ENCODE assay signal across 10 cellular contexts in genomic region chr7:151113344-151114150, GRCh38. TPM values are rescaled to one million over a fixed set of nuclear protein-coding genes. Genes with fewer than 3 reads are reported as not detected.
DNase-seq lines count a peak whose midpoint lies in the region; ATAC-seq and TF ChIP-seq lines count a peak whose summit lies in the region.
"Had no signal": no experiment of that assay in that cellular context is flagged by ENCODE, and none has a peak within 500 bp of the region (broad histone marks: within the 10 kb centered on the region; RNA-seq: fewer than 3 reads in every experiment).

No MANE protein-coding gene starts in this region.

- H3K27ac Mint-ChIP-seq in T-cell, result no peak overlapping the region

- H3K27ac ChIP-seq in GM23248 (peak overlapping the region; percentile 35), fibroblast of lung (ENCODE audit: insufficient read depth, low read length) (peak overlapping the region; percentile 59), coronary artery (no peak overlapping the region)

- no peaks in the 10 kb centered on the region for H3K9me3 Mint-ChIP-seq in T-cell

- peaks cover 13 to 26% (median 16%) of the 10 kb centered on the region in 3 donors for H3K4me1 Mint-ChIP-seq in T-cell

- H3K4me1 ChIP-seq in GM23248 (ENCODE audit: insufficient read depth) (peaks cover 15% of the 10 kb centered on the region), fibroblast of lung (ENCODE audit: control insufficient read depth, extremely low read depth, insufficient read depth, low read length) (peaks cover 19% of the 10 kb centered on the region)

- no peaks in the 10 kb centered on the region for H3K9me2 ChIP-seq in GM23248 (ENCODE audit: insufficient read depth)

- H3K27me3 Mint-ChIP-seq in T-cell, result peaks cover 0 to 13% of the 10 kb centered on the region in 2 donors

- H3K4me3 ChIP-seq in GM23248 (no peak overlapping the region), fibroblast of lung (replicated peaks in 1 of 4; ENCODE audit: control extremely low read depth in 1 of 4, insufficient read depth in 1 of 4, low read depth in 3 of 4, low read length in 4 of 4) (no peak overlapping the region), coronary artery (no peak overlapping the region)

- 0 out of 2 replicates have a peak overlapping the region, but pooled peaks have one; percentile 7 for H3K9ac ChIP-seq in GM23248
- no peak overlapping the region for H3K9ac ChIP-seq in fibroblast of lung (ENCODE audit: insufficient read depth, low read length)

- no peak for ATAC-seq in T-cell (replicated peaks in 1 of 4)

- H2AFZ ChIP-seq in GM23248 (no peak overlapping the region), fibroblast of lung (ENCODE audit: low read length) (no peak overlapping the region)

- CTCF ChIA-PET in T-cell (lab: Charles Lee), result interaction anchor here in 1 of 2 donors (1.4 kb wide), 1 partner anchor 150 kb away, joined by 3 read pairs; no protein-coding TSS in a partner anchor

- peak overlapping the region; percentile 41 to 43 (median 42) for H3K4me3 Mint-ChIP-seq in T-cell

- POLR2A ChIA-PET in T-cell (lab: Charles Lee), result no interaction called here

- peaks cover 17% of the 10 kb centered on the region for H3F3A ChIP-seq in GM23248 (ENCODE audit: insufficient read depth)

- in situ Hi-C loops in GM23248 (cut with MboI), result no loop called here

- H3K79me2 ChIP-seq in GM23248 (ENCODE audit: insufficient read depth), result peaks cover 75% of the 10 kb centered on the region
- peaks cover 25% of the 10 kb centered on the region for H3K79me2 ChIP-seq in fibroblast of lung (ENCODE audit: control insufficient read depth, insufficient read depth, low read length)

- 61 to 71% methylated on average over 11 to 13 of the region's 13 CpGs for WGBS in GM23248 (ENCODE audit: low coverage in 1 of 2, low lambda C conversion rate in 2 of 2, missing lambda C conversion rate in 2 of 2), 2 experiments

- no peak for TF ChIP-seq CTCF in fibroblast of lung (conservative IDR thresholded peaks at IDR 0.05 in 1 of 2, IDR thresholded peaks at IDR 0.05 in 1 of 2; ENCODE audit: low read depth in 1 of 2, low read length in 2 of 2)
- TF ChIP-seq CTCF in coronary artery (IDR thresholded peaks at IDR 0.05), result no peak

- H3K36me3 ChIP-seq in GM23248 (ENCODE audit: low read depth) (no peaks in the 10 kb centered on the region), fibroblast of lung (ENCODE audit: control insufficient read depth, insufficient read depth, low read length) (peaks cover 2% of the 10 kb centered on the region)

- H3K36me3 Mint-ChIP-seq in T-cell, result peaks cover 6% of the 10 kb centered on the region

- H3K4me2 ChIP-seq in GM23248 (ENCODE audit: unreplicated experiment), result no peak overlapping the region
- peak overlapping the region; percentile 40 for H3K4me2 ChIP-seq in fibroblast of lung (ENCODE audit: extremely low read depth, insufficient read depth, low read length)

- no peaks in the 10 kb centered on the region for H3K9me3 ChIP-seq in GM23248 (ENCODE audit: low read depth)
- no peaks in the 10 kb centered on the region for H3K9me3 ChIP-seq in fibroblast of lung (ENCODE audit: control insufficient read depth, insufficient read depth, low read depth, low read length)
- H3K9me3 ChIP-seq: sigmoid colon had no signal

- no peaks in the 10 kb centered on the region for H4K20me1 ChIP-seq in GM23248 (ENCODE audit: insufficient read depth)
- no peaks in the 10 kb centered on the region for H4K20me1 ChIP-seq in fibroblast of lung (ENCODE audit: control insufficient read depth, extremely low read depth, insufficient read depth, low read length)

- DNase-seq in GM23248 (peak; percentile 51), T-cell (no peak), fibroblast of lung (ENCODE audit: low read depth in 2 of 2) (peak; percentile 48 to 98), pons (ENCODE audit: low spot score) (peak; percentile 37), NCI-H187 (lab: John Stamatoyannopoulos, UW) (no peak), coronary artery (ENCODE audit: low spot score) (no peak), NCI-H2107 treated with DMSO at 0.1 percent for 48 hours (lab: John Stamatoyannopoulos, UW; ENCODE audit: unreplicated experiment) (no peak)
- DNase-seq in activated CD4-positive, CD25-positive, alpha-beta regulatory T cell (lab: John Stamatoyannopoulos, UW), result no peak
- DNase-seq: sigmoid colon had no signal

- H3K27me3 ChIP-seq in GM23248 (replicated peaks; ENCODE audit: insufficient read depth) (no peaks in the 10 kb centered on the region), fibroblast of lung (ENCODE audit: control insufficient read depth, insufficient read depth, low read length) (no peaks in the 10 kb centered on the region)
- H3K27me3 ChIP-seq: sigmoid colon had no signal

RNA-seq across cellular contexts. Expression of gene AGAP3, which starts 27.3 kb away (rescaled TPM):
- total RNA-seq in GM23248 (2014; rRNA removed; shearing (Covaris generic)), result 37.8 and 43.3 TPM in 2 replicates
- 10.3 and 10.5 TPM in 2 replicates for polyA plus RNA-seq in GM23248 (2016; fragmentation: Nextera tagmentation; extraction: Ambion mirVana)
- total RNA-seq in T-cell, result 10 to 100 TPM; 28.2 to 67.3 (median 50.9) TPM
- 34.2 and 44.9 TPM in 2 replicates for total RNA-seq in fibroblast of lung
- 32.9 and 33.5 TPM in 2 replicates for polyA plus RNA-seq in fibroblast of lung
- 38.7 and 42.1 TPM in 2 replicates for polyA plus RNA-seq in fibroblast of lung (2012)
- 84.7 and 88.4 TPM in 2 replicates for polyA minus RNA-seq in fibroblast of lung (ENCODE audit: low replicate concordance)

RNA-seq across cellular contexts. Expression of gene TMUB1, which starts 30.3 kb away (rescaled TPM):
- 33.6 and 43.3 TPM in 2 replicates for total RNA-seq in GM23248 (2014; rRNA removed; shearing (Covaris generic))
- 19.9 and 20.4 TPM in 2 replicates for polyA plus RNA-seq in GM23248 (2016; fragmentation: Nextera tagmentation; extraction: Ambion mirVana)
- 10 to 100 TPM; 44.0 to 67.0 (median 56.5) TPM for total RNA-seq in T-cell
- 14.1 and 20.3 TPM in 2 replicates for total RNA-seq in fibroblast of lung
- polyA plus RNA-seq in fibroblast of lung, result 11.9 and 17.1 TPM in 2 replicates
- polyA plus RNA-seq in fibroblast of lung (2012), result 28.8 and 39.7 TPM in 2 replicates
- 4.3 and 4.5 TPM in 2 replicates for polyA minus RNA-seq in fibroblast of lung (ENCODE audit: low replicate concordance)

RNA-seq across cellular contexts. Expression of gene FASTK, which starts 32.9 kb away (rescaled TPM):
- total RNA-seq in GM23248 (2014; rRNA removed; shearing (Covaris generic)), result 141 and 145 TPM in 2 replicates
- polyA plus RNA-seq in GM23248 (2016; fragmentation: Nextera tagmentation; extraction: Ambion mirVana) (109 and 111 TPM in 2 replicates), fibroblast of lung (33.8 and 34.1 TPM in 2 replicates)
- total RNA-seq in T-cell (100 to 1,000 TPM in 4 of 5 donors, 10 to 100 TPM in 1; 98.8 to 157 (median 151) TPM), fibroblast of lung (64.7 and 69.5 TPM in 2 replicates)
- polyA plus RNA-seq in fibroblast of lung (2012), result 51.1 and 54.7 TPM in 2 replicates
- 95.5 and 104 TPM in 2 replicates for polyA minus RNA-seq in fibroblast of lung (ENCODE audit: low replicate concordance)

RNA-seq across cellular contexts. Expression of gene GBX1, which starts 53.9 kb away (rescaled TPM):
- total RNA-seq in GM23248 (2014; rRNA removed; shearing (Covaris generic)), result not detected in 2 replicates
- polyA plus RNA-seq in GM23248 (2016; fragmentation: Nextera tagmentation; extraction: Ambion mirVana) (not detected in 2 replicates), fibroblast of lung (not detected in 2 replicates)
- total RNA-seq in T-cell (not detected), fibroblast of lung (not detected in 2 replicates)
- not detected in 2 replicates for polyA plus RNA-seq in fibroblast of lung (2012)
- polyA minus RNA-seq in fibroblast of lung (ENCODE audit: low replicate concordance), result not detected in 2 replicates
- total RNA-seq: NCI-H460, sigmoid colon had no signal
- polyA plus RNA-seq: sigmoid colon had no signal

RNA-seq across cellular contexts. Expression of gene SLC4A2, which starts 54.2 kb away (rescaled TPM):
- 80.3 and 94.6 TPM in 2 replicates for total RNA-seq in GM23248 (2014; rRNA removed; shearing (Covaris generic))
- 59.4 and 61.2 TPM in 2 replicates for polyA plus RNA-seq in GM23248 (2016; fragmentation: Nextera tagmentation; extraction: Ambion mirVana)
- total RNA-seq in T-cell, result 10 to 100 TPM; 52.0 to 91.5 (median 74.4) TPM
- 56.0 and 61.8 TPM in 2 replicates for total RNA-seq in fibroblast of lung
- 30.5 and 54.1 TPM in 2 replicates for polyA plus RNA-seq in fibroblast of lung
- polyA plus RNA-seq in fibroblast of lung (2012), result 84.2 and 121 TPM in 2 replicates
- 141 and 175 TPM in 2 replicates for polyA minus RNA-seq in fibroblast of lung (ENCODE audit: low replicate concordance)

Comparison
In these comparisons a context has a peak if more than half of its experiments do, and no peak if none do; other contexts are left out.
1. DNase-seq: peak in GM23248 (single experiment), fibroblast of lung (2 of 2) and pons (single experiment); none in T-cell (0 of 34), NCI-H187 (0 of 2), coronary artery (single experiment), NCI-H2107 treated with DMSO at 0.1 percent for 48 hours (single experiment) and activated CD4-positive, CD25-positive, alpha-beta regulatory T cell (0 of 4).
2. H3K27ac ChIP-seq: peak in GM23248 (single experiment) and fibroblast of lung (single experiment); none in coronary artery (0 of 2).